ENCODE assay signal across 7 cellular contexts in the genomic region with DNA sequence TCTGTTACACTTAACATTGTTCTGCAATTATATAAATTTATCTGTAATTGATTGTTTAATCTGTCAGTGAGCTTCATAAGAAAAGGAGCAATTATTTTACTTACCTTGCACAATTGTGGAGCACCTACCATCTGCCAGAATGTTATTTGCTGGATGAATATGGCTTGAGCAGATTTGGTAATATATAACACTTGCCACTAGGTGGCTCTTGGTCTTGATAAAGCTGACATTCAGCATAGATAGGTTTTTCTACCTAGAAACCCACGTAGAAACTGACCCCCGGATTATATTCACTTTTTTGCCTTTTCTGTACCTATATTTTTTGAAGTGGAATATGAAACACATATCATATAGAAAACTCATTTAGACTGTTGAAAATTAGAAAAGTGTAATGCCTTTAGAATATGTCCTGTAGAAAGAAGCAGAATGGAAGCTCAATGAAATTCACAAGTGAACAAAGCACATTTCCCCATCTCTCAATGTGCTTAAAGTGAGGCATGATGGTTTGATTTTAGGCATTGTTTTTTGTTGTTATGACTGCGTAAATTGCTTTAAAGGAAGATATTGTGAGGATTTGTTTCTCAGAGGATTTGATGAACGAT.
DNase-seq lines count a peak whose midpoint lies in the region; ATAC-seq, FAIRE-seq and TF ChIP-seq lines count a peak whose summit lies in the region.

No MANE protein-coding gene starts in this region.

- DNase-seq in GF-D8 (lab: John Stamatoyannopoulos, UW) (peak; percentile 41), LoVo (ENCODE audit: low spot score) (peak; percentile 60), RWPE2 (ENCODE audit: low spot score) (no peak), memory B cell (ENCODE audit: low spot score in 2 of 2) (peak in 1 of 2 donors; percentile 52), H54 (ENCODE audit: insufficient read length, low spot score) (no peak)
- DNase-seq in effector memory CD8-positive, alpha-beta T cell, result peak in 2 of 3 experiments; percentile 11 to 18

- peaks cover 3% of the 10 kb centered on the region for H3K36me3 Mint-ChIP-seq in effector memory CD8-positive, alpha-beta T cell (ENCODE audit: insufficient read depth)
- H3K36me3 Mint-ChIP-seq in memory B cell, result no peaks in the 10 kb centered on the region

- peak; percentile 92 for TF ChIP-seq CTCF in RWPE2 (IDR thresholded peaks at IDR 0.05; ENCODE audit: poor library complexity, severe bottlenecking)

- no peaks in the 10 kb centered on the region for H3K27me3 Mint-ChIP-seq in effector memory CD8-positive, alpha-beta T cell
- no peaks in the 10 kb centered on the region for H3K27me3 Mint-ChIP-seq in memory B cell

- H3K27me3 ChIP-seq in RWPE2 (ENCODE audit: insufficient read depth, poor library complexity, severe bottlenecking), result no peaks in the 10 kb centered on the region

- H3K4me1 Mint-ChIP-seq in effector memory CD8-positive, alpha-beta T cell (ENCODE audit: low read depth in 2 of 2), result peaks cover 23 to 33% of the 10 kb centered on the region in 2 donors
- H3K4me1 Mint-ChIP-seq in memory B cell, result peaks cover 20% of the 10 kb centered on the region

- peak overlapping the region in 1 of 2 donors; percentile 28 for H3K4me3 Mint-ChIP-seq in effector memory CD8-positive, alpha-beta T cell
- H3K4me3 Mint-ChIP-seq in memory B cell, result no peak overlapping the region

- no peaks in the 10 kb centered on the region for H3K9me3 ChIP-seq in RWPE2 (ENCODE audit: severe bottlenecking)

- peaks cover 5% of the 10 kb centered on the region for H3K4me1 ChIP-seq in RWPE2 (ENCODE audit: insufficient read depth, poor library complexity, severe bottlenecking)

- no peak for TF ChIP-seq POLR2A in H54 (IDR thresholded peaks at IDR 0.05; ENCODE audit: low read depth, low read length)

- ATAC-seq in GM21825 (IDR thresholded peaks at IDR 0.05; ENCODE audit: unreplicated experiment), result peak; percentile 69
- ATAC-seq in RWPE2 (ENCODE audit: low read depth), result peak; percentile 79
- ATAC-seq in effector memory CD8-positive, alpha-beta T cell (replicated peaks), result peak; percentile 85
- ATAC-seq in memory B cell (ENCODE audit: low read depth), result peak; percentile 88

- no peak overlapping the region for H3K27ac Mint-ChIP-seq in effector memory CD8-positive, alpha-beta T cell
- no peak overlapping the region for H3K27ac Mint-ChIP-seq in memory B cell

- H3K4me3 ChIP-seq in RWPE2 (ENCODE audit: severe bottlenecking), result no peak overlapping the region

- H3K36me3 ChIP-seq in RWPE2 (ENCODE audit: low read depth), result no peaks in the 10 kb centered on the region

- H3K9me3 Mint-ChIP-seq in effector memory CD8-positive, alpha-beta T cell, result no peaks in the 10 kb centered on the region
- no peaks in the 10 kb centered on the region for H3K9me3 Mint-ChIP-seq in memory B cell

- H3K27ac ChIP-seq in RWPE2 (ENCODE audit: poor library complexity, severe bottlenecking), result no peak overlapping the region

- no peak for FAIRE-seq in H54 (lab: Jason Lieb, UNC)

Comparison
In these comparisons a context has a peak if more than half of its experiments do, and no peak if none do; other contexts are left out.
1. DNase-seq: peak in GF-D8 (single experiment), LoVo (single experiment) and effector memory CD8-positive, alpha-beta T cell (2 of 3); none in RWPE2 (single experiment) and H54 (single experiment).
2. Peak in every context shown above with its lines, with median percentiles within 50 percentile points of each other: ATAC-seq.